ENCODE assay signal across 1 cellular context in the genomic region with DNA sequence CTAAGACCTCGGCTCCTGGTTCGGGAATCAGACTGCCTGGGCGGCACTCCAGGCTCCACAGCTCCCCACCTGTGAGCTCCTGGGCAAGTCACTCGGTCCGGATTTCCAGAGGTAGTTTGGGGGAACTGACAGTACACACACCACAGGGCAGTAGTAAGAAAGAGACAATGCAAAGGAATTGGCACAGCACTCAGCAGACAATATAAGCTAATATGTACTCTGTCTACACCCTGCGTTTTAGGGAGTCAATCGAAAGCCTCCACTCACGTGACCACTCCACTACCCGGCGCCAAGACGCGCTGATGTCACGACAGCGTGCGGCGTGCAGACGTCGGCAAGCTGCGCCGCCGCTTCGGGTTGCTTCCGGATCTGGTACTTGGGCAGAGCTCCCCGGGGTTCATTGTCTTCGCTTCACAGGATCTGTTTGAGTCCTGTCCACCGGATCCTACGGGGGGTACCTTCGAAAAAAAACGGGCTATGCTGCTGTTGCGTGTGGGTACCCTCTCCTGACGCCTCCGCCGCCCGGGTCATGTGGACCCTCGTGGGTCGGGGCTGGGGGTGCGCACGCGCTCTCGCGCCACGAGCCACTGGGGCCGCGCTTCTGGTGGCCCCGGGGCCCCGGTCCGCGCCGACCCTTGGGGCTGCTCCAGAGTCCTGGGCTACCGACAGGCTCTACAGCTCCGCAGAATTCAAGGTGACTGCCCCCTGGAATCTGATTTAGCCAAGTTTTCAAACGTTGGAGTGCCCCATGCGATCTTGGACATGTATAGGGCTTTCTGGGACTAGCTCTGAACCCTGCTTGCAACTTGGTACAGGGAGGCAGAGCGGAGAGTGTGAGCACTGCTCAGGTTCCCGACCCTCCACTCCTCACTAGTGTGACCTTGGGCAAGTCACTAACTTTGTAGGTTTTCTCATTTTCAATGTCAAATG.
TF ChIP-seq lines count a peak whose summit lies in the region.

A gene with protein sequence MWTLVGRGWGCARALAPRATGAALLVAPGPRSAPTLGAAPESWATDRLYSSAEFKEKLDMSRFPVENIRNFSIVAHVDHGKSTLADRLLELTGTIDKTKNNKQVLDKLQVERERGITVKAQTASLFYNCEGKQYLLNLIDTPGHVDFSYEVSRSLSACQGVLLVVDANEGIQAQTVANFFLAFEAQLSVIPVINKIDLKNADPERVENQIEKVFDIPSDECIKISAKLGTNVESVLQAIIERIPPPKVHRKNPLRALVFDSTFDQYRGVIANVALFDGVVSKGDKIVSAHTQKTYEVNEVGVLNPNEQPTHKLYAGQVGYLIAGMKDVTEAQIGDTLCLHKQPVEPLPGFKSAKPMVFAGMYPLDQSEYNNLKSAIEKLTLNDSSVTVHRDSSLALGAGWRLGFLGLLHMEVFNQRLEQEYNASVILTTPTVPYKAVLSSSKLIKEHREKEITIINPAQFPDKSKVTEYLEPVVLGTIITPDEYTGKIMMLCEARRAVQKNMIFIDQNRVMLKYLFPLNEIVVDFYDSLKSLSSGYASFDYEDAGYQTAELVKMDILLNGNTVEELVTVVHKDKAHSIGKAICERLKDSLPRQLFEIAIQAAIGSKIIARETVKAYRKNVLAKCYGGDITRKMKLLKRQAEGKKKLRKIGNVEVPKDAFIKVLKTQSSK (plus strand): TSS at position 327 of the 930 bp plus-strand sequence. CDS start 203 bp downstream, at position 530.

TF ChIP-seq in HepG2, 621 proteins besides CTCF, POLR2A, EP300 and RAD21 (continued from another document and continues in another):
- TF ChIP-seq, protein P1, sequence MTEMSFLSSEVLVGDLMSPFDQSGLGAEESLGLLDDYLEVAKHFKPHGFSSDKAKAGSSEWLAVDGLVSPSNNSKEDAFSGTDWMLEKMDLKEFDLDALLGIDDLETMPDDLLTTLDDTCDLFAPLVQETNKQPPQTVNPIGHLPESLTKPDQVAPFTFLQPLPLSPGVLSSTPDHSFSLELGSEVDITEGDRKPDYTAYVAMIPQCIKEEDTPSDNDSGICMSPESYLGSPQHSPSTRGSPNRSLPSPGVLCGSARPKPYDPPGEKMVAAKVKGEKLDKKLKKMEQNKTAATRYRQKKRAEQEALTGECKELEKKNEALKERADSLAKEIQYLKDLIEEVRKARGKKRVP (CRISPR knock-in tag; IDR thresholded peaks at IDR 0.05): peak in 1 of 2 experiments; percentile 33; a peak in 1 of 4 replicates
- peak; percentile 84 for TF ChIP-seq AGO2 (optimal IDR thresholded peaks at IDR 0.05; ENCODE audit: low read depth, low read length)
- TF ChIP-seq, protein P2, sequence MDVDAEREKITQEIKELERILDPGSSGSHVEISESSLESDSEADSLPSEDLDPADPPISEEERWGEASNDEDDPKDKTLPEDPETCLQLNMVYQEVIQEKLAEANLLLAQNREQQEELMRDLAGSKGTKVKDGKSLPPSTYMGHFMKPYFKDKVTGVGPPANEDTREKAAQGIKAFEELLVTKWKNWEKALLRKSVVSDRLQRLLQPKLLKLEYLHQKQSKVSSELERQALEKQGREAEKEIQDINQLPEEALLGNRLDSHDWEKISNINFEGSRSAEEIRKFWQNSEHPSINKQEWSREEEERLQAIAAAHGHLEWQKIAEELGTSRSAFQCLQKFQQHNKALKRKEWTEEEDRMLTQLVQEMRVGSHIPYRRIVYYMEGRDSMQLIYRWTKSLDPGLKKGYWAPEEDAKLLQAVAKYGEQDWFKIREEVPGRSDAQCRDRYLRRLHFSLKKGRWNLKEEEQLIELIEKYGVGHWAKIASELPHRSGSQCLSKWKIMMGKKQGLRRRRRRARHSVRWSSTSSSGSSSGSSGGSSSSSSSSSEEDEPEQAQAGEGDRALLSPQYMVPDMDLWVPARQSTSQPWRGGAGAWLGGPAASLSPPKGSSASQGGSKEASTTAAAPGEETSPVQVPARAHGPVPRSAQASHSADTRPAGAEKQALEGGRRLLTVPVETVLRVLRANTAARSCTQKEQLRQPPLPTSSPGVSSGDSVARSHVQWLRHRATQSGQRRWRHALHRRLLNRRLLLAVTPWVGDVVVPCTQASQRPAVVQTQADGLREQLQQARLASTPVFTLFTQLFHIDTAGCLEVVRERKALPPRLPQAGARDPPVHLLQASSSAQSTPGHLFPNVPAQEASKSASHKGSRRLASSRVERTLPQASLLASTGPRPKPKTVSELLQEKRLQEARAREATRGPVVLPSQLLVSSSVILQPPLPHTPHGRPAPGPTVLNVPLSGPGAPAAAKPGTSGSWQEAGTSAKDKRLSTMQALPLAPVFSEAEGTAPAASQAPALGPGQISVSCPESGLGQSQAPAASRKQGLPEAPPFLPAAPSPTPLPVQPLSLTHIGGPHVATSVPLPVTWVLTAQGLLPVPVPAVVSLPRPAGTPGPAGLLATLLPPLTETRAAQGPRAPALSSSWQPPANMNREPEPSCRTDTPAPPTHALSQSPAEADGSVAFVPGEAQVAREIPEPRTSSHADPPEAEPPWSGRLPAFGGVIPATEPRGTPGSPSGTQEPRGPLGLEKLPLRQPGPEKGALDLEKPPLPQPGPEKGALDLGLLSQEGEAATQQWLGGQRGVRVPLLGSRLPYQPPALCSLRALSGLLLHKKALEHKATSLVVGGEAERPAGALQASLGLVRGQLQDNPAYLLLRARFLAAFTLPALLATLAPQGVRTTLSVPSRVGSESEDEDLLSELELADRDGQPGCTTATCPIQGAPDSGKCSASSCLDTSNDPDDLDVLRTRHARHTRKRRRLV (CRISPR knock-in tag; IDR thresholded peaks at IDR 0.05): no peak
- TF ChIP-seq, protein P3, sequence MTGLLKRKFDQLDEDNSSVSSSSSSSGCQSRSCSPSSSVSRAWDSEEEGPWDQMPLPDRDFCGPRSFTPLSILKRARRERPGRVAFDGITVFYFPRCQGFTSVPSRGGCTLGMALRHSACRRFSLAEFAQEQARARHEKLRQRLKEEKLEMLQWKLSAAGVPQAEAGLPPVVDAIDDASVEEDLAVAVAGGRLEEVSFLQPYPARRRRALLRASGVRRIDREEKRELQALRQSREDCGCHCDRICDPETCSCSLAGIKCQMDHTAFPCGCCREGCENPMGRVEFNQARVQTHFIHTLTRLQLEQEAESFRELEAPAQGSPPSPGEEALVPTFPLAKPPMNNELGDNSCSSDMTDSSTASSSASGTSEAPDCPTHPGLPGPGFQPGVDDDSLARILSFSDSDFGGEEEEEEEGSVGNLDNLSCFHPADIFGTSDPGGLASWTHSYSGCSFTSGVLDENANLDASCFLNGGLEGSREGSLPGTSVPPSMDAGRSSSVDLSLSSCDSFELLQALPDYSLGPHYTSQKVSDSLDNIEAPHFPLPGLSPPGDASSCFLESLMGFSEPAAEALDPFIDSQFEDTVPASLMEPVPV (CRISPR knock-in tag; IDR thresholded peaks at IDR 0.05): peak; percentile 65
- TF ChIP-seq GABPB1 (CRISPR knock-in tag; IDR thresholded peaks at IDR 0.05): peak; percentile 92
- TF ChIP-seq KDM6A (CRISPR knock-in tag; IDR thresholded peaks at IDR 0.05; ENCODE audit: low read depth): no peak
- TF ChIP-seq HOXA7 (CRISPR knock-in tag; IDR thresholded peaks at IDR 0.05): no peak
- no peak; the same call in 1 of the 2 replicates for TF ChIP-seq ZNF343 (CRISPR knock-in tag; IDR thresholded peaks at IDR 0.05)
- TF ChIP-seq, protein P4, sequence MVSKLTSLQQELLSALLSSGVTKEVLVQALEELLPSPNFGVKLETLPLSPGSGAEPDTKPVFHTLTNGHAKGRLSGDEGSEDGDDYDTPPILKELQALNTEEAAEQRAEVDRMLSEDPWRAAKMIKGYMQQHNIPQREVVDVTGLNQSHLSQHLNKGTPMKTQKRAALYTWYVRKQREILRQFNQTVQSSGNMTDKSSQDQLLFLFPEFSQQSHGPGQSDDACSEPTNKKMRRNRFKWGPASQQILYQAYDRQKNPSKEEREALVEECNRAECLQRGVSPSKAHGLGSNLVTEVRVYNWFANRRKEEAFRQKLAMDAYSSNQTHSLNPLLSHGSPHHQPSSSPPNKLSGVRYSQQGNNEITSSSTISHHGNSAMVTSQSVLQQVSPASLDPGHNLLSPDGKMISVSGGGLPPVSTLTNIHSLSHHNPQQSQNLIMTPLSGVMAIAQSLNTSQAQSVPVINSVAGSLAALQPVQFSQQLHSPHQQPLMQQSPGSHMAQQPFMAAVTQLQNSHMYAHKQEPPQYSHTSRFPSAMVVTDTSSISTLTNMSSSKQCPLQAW (CRISPR knock-in tag; IDR thresholded peaks at IDR 0.05): peak; percentile 77; the same call in 1 of the 2 replicates
- TF ChIP-seq, protein P5, sequence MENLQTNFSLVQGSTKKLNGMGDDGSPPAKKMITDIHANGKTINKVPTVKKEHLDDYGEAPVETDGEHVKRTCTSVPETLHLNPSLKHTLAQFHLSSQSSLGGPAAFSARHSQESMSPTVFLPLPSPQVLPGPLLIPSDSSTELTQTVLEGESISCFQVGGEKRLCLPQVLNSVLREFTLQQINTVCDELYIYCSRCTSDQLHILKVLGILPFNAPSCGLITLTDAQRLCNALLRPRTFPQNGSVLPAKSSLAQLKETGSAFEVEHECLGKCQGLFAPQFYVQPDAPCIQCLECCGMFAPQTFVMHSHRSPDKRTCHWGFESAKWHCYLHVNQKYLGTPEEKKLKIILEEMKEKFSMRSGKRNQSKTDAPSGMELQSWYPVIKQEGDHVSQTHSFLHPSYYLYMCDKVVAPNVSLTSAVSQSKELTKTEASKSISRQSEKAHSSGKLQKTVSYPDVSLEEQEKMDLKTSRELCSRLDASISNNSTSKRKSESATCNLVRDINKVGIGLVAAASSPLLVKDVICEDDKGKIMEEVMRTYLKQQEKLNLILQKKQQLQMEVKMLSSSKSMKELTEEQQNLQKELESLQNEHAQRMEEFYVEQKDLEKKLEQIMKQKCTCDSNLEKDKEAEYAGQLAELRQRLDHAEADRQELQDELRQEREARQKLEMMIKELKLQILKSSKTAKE (CRISPR knock-in tag; IDR thresholded peaks at IDR 0.05; ENCODE audit: borderline replicate concordance): no peak
- no peak for TF ChIP-seq ZNF746 (CRISPR knock-in tag; IDR thresholded peaks at IDR 0.05)
- TF ChIP-seq ZKSCAN1 (IDR thresholded peaks at IDR 0.05; ENCODE audit: low read length): no peak
- TF ChIP-seq FOXC1 (CRISPR knock-in tag; IDR thresholded peaks at IDR 0.05; ENCODE audit: borderline replicate concordance): no peak
- TF ChIP-seq, protein P6, sequence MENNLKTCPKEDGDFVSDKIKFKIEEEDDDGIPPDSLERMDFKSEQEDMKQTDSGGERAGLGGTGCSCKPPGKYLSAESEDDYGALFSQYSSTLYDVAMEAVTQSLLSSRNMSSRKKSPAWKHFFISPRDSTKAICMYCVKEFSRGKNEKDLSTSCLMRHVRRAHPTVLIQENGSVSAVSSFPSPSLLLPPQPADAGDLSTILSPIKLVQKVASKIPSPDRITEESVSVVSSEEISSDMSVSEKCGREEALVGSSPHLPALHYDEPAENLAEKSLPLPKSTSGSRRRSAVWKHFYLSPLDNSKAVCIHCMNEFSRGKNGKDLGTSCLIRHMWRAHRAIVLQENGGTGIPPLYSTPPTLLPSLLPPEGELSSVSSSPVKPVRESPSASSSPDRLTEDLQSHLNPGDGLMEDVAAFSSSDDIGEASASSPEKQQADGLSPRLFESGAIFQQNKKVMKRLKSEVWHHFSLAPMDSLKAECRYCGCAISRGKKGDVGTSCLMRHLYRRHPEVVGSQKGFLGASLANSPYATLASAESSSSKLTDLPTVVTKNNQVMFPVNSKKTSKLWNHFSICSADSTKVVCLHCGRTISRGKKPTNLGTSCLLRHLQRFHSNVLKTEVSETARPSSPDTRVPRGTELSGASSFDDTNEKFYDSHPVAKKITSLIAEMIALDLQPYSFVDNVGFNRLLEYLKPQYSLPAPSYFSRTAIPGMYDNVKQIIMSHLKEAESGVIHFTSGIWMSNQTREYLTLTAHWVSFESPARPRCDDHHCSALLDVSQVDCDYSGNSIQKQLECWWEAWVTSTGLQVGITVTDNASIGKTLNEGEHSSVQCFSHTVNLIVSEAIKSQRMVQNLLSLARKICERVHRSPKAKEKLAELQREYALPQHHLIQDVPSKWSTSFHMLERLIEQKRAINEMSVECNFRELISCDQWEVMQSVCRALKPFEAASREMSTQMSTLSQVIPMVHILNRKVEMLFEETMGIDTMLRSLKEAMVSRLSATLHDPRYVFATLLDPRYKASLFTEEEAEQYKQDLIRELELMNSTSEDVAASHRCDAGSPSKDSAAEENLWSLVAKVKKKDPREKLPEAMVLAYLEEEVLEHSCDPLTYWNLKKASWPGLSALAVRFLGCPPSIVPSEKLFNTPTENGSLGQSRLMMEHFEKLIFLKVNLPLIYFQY (CRISPR knock-in tag; IDR thresholded peaks at IDR 0.05; ENCODE audit: borderline replicate concordance): peak; percentile 55
- no peak for TF ChIP-seq TP53 (CRISPR knock-in tag; conservative IDR thresholded peaks at IDR 0.05)
- TF ChIP-seq, protein P7, sequence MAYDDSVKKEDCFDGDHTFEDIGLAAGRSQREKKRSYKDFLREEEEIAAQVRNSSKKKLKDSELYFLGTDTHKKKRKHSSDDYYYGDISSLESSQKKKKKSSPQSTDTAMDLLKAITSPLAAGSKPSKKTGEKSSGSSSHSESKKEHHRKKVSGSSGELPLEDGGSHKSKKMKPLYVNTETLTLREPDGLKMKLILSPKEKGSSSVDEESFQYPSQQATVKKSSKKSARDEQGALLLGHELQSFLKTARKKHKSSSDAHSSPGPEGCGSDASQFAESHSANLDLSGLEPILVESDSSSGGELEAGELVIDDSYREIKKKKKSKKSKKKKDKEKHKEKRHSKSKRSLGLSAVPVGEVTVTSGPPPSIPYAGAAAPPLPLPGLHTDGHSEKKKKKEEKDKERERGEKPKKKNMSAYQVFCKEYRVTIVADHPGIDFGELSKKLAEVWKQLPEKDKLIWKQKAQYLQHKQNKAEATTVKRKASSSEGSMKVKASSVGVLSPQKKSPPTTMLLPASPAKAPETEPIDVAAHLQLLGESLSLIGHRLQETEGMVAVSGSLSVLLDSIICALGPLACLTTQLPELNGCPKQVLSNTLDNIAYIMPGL (CRISPR knock-in tag; IDR thresholded peaks at IDR 0.05; ENCODE audit: borderline replicate concordance in 1 of 2, low read depth in 1 of 2): peak; percentile 54 to 88; a peak in 3 of 4 replicates
- peak; percentile 49; the same call in 1 of the 2 replicates for TF ChIP-seq RFXAP (CRISPR knock-in tag; IDR thresholded peaks at IDR 0.05; ENCODE audit: borderline replicate concordance)
- no peak for TF ChIP-seq ZNF775 (CRISPR knock-in tag; IDR thresholded peaks at IDR 0.05; ENCODE audit: borderline replicate concordance)
- TF ChIP-seq PCBP2 (optimal IDR thresholded peaks at IDR 0.05; ENCODE audit: low read depth, low read length, poor library complexity, severe bottlenecking): no peak
- TF ChIP-seq WIZ (CRISPR knock-in tag; IDR thresholded peaks at IDR 0.05): peak; percentile 69; the same call in 1 of the 2 replicates
- TF ChIP-seq KMT2A (CRISPR knock-in tag; IDR thresholded peaks at IDR 0.05): peak; percentile 85; the same call in 1 of the 2 replicates
- no peak for TF ChIP-seq NFRKB (IDR thresholded peaks at IDR 0.05)
- no peak for TF ChIP-seq KLF6 (CRISPR knock-in tag; IDR thresholded peaks at IDR 0.05)
- peak; percentile 98 for TF ChIP-seq CREM (IDR thresholded peaks at IDR 0.05)
- peak; percentile 66 for TF ChIP-seq CREM (CRISPR knock-in tag; IDR thresholded peaks at IDR 0.05)
- no peak for TF ChIP-seq XRCC5 (optimal IDR thresholded peaks at IDR 0.05; ENCODE audit: low read length)
- TF ChIP-seq PCBP1 (IDR thresholded peaks at IDR 0.05; ENCODE audit: borderline replicate concordance, low read depth, low read length): no peak
- no peak for TF ChIP-seq RORA (CRISPR knock-in tag; IDR thresholded peaks at IDR 0.05)
- TF ChIP-seq ZNF143 (CRISPR knock-in tag; IDR thresholded peaks at IDR 0.05): peak; percentile 52; the same call in 1 of the 2 replicates
- peak; percentile 70 for TF ChIP-seq MED8 (CRISPR knock-in tag; IDR thresholded peaks at IDR 0.05; ENCODE audit: insufficient replicate concordance)
- TF ChIP-seq MAFF (IDR thresholded peaks at IDR 0.05; ENCODE audit: low read depth, low read length): no peak
- TF ChIP-seq ZNF468 (CRISPR knock-in tag; IDR thresholded peaks at IDR 0.05): no peak
- peak; percentile 94 for TF ChIP-seq POLR2G (IDR thresholded peaks at IDR 0.05; ENCODE audit: low read depth, low read length)
- peak; percentile 53; the same call in 1 of the 2 replicates for TF ChIP-seq CBX5 (CRISPR knock-in tag; IDR thresholded peaks at IDR 0.05; ENCODE audit: borderline replicate concordance)
